In genomic region chr2:163155279-163155883, GRCh38 we compare ENCODE assay signal across 9 cellular contexts.
DNase-seq lines count a peak whose midpoint lies in the region; ATAC-seq, FAIRE-seq and TF ChIP-seq lines count a peak whose summit lies in the region.
"Had no signal": no experiment of that assay in that cellular context is flagged by ENCODE, and none has a peak within 500 bp of the region (broad histone marks: within the 10 kb centered on the region; RNA-seq: fewer than 3 reads in every experiment).

No MANE protein-coding gene starts in this region.

- H3K27ac Mint-ChIP-seq in nephron progenitor cell, result no peak overlapping the region

- H3K27ac ChIP-seq in colonic mucosa, result no peak overlapping the region
- H3K27ac ChIP-seq: neutrophil had no signal

- H3K4me1 Mint-ChIP-seq in nephron progenitor cell, result no peaks in the 10 kb centered on the region

- no peak overlapping the region for H3K4me3 Mint-ChIP-seq in nephron progenitor cell

- H3K27me3 Mint-ChIP-seq in nephron progenitor cell (ENCODE audit: low read depth, poor library complexity), result peaks cover 2% of the 10 kb centered on the region

- DNase-seq in D721Med (ENCODE audit: insufficient read length, low spot score), result no peak
- DNase-seq in NCI-H526 (lab: John Stamatoyannopoulos, UW), result peak; percentile 16 to 69
- DNase-seq in colonic mucosa, result no peak
- peak; percentile 17 for DNase-seq in nephron progenitor cell
- DNase-seq in nucleus accumbens (lab: John Stamatoyannopoulos, UW), result no peak

- H3K36me3 Mint-ChIP-seq in nephron progenitor cell (ENCODE audit: low read depth), result no peaks in the 10 kb centered on the region

- TF ChIP-seq CTCF in D721Med (IDR thresholded peaks at IDR 0.05; ENCODE audit: insufficient read depth, missing control alignments), result peak; percentile 80
- peak; percentile 47 for TF ChIP-seq CTCF in colonic mucosa (IDR thresholded peaks at IDR 0.05)
- peak; percentile 66 for TF ChIP-seq CTCF in nephron progenitor cell (IDR thresholded peaks at IDR 0.05)

- intact Hi-C loops in colonic mucosa (cut with DNase I), result no loop called here

- H3K4me1 ChIP-seq in colonic mucosa, result no peaks in the 10 kb centered on the region

- no peaks in the 10 kb centered on the region for H3K27me3 ChIP-seq in colonic mucosa
- H3K27me3 ChIP-seq: neutrophil had no signal

- no peaks in the 10 kb centered on the region for H3K9me3 ChIP-seq in colonic mucosa
- H3K9me3 ChIP-seq: neutrophil had no signal

- H3K4me3 ChIP-seq in colonic mucosa, result no peak overlapping the region

- peak; percentile 91 for FAIRE-seq in D721Med (lab: Jason Lieb, UNC)

- H3K9ac ChIP-seq in colonic mucosa (ENCODE audit: low read depth in 2 of 2, low read length in 2 of 2), result no peak overlapping the region

- no peaks in the 10 kb centered on the region for H3K9me3 Mint-ChIP-seq in nephron progenitor cell

- no peaks in the 10 kb centered on the region for H3K36me3 ChIP-seq in colonic mucosa
- H3K36me3 ChIP-seq: neutrophil had no signal

- ATAC-seq in GM19395 (IDR thresholded peaks at IDR 0.05; ENCODE audit: unreplicated experiment) (peak; percentile 91), HG03196 (IDR thresholded peaks at IDR 0.05; ENCODE audit: unreplicated experiment) (peak; percentile 72), GM19328 (IDR thresholded peaks at IDR 0.05; ENCODE audit: unreplicated experiment) (no peak)

Comparison
In these comparisons a context has a peak if more than half of its experiments do, and no peak if none do; other contexts are left out.
1. DNase-seq: peak in NCI-H526 (2 of 2) and nephron progenitor cell (single experiment); none in D721Med (single experiment), colonic mucosa (single experiment) and nucleus accumbens (0 of 56).
2. Peak in every context shown above with its lines, with median percentiles within 50 percentile points of each other: CTCF ChIP-seq.